Comparison of ENCODE assay signal across 1 cellular context in the genomic region with DNA sequence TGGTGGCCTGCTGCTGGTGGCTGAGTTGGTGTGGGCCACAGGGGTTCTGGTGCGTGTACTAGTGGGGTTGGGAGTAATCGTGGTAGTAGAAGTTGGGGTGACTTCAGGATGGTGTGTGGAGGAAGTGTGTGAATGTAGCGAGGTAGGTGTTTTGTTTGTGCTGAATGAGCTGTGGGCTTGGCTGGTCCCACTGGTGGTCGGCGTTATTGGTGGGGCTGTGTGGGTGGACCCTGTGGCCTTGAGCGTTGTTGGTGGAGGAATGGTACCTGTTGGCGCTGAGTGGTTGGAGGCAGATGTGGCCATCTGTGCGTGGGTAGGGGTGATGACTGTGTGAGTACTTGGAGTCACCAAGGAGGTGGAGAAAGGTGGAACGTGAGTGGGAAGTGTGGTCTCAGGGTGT.
TF ChIP-seq lines count a peak whose summit lies in the region.

No MANE protein-coding gene starts in this region.

TF ChIP-seq in HepG2, 621 proteins besides CTCF, POLR2A, EP300 and RAD21:
- TF ChIP-seq SIX4 (CRISPR knock-in tag; IDR thresholded peaks at IDR 0.05) = no peak
- no peak for TF ChIP-seq ZNF282 (IDR thresholded peaks at IDR 0.05; ENCODE audit: partially characterized antibody)
- no peak for TF ChIP-seq HOXA7 (CRISPR knock-in tag; IDR thresholded peaks at IDR 0.05)
- no peak for TF ChIP-seq ZBTB8A (CRISPR knock-in tag; IDR thresholded peaks at IDR 0.05; ENCODE audit: borderline replicate concordance, low read depth)
- no peak for TF ChIP-seq REL (CRISPR knock-in tag; conservative IDR thresholded peaks at IDR 0.05)
- TF ChIP-seq, protein P1, sequence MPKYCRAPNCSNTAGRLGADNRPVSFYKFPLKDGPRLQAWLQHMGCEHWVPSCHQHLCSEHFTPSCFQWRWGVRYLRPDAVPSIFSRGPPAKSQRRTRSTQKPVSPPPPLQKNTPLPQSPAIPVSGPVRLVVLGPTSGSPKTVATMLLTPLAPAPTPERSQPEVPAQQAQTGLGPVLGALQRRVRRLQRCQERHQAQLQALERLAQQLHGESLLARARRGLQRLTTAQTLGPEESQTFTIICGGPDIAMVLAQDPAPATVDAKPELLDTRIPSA (CRISPR knock-in tag; IDR thresholded peaks at IDR 0.05; ENCODE audit: borderline replicate concordance) = no peak
- TF ChIP-seq SP5 (CRISPR knock-in tag; IDR thresholded peaks at IDR 0.05; ENCODE audit: borderline replicate concordance, low read depth) = no peak
- TF ChIP-seq KDM5B (CRISPR knock-in tag; IDR thresholded peaks at IDR 0.05; ENCODE audit: borderline replicate concordance) = no peak
- no peak for TF ChIP-seq SP140L (CRISPR knock-in tag; IDR thresholded peaks at IDR 0.05; ENCODE audit: borderline replicate concordance)
- TF ChIP-seq PPARG (CRISPR knock-in tag; conservative IDR thresholded peaks at IDR 0.05) = no peak
- no peak for TF ChIP-seq ZNF512B (CRISPR knock-in tag; IDR thresholded peaks at IDR 0.05; ENCODE audit: borderline replicate concordance)
- TF ChIP-seq, protein P2, sequence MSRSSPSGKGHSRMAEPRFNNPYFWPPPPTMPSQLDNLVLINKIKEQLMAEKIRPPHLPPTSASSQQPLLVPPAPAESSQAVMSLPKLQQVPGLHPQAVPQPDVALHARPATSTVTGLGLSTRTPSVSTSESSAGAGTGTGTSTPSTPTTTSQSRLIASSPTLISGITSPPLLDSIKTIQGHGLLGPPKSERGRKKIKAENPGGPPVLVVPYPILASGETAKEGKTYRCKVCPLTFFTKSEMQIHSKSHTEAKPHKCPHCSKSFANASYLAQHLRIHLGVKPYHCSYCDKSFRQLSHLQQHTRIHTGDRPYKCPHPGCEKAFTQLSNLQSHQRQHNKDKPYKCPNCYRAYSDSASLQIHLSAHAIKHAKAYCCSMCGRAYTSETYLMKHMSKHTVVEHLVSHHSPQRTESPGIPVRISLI (CRISPR knock-in tag; IDR thresholded peaks at IDR 0.05; ENCODE audit: borderline replicate concordance) = no peak
- no peak for TF ChIP-seq GMEB2 (CRISPR knock-in tag; IDR thresholded peaks at IDR 0.05; ENCODE audit: low read depth)
- TF ChIP-seq, protein P3, sequence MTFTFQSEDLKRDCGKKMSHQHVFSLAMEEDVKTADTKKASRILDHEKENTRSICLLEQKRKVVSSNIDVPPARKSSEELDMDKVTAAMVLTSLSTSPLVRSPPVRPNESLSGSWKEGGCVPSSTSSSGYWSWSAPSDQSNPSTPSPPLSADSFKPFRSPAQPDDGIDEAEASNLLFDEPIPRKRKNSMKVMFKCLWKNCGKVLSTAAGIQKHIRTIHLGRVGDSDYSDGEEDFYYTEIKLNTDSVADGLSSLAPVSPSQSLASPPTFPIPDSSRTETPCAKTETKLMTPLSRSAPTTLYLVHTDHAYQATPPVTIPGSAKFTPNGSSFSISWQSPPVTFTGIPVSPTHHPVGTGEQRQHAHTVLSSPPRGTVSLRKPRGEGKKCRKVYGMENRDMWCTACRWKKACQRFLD (CRISPR knock-in tag; IDR thresholded peaks at IDR 0.05; ENCODE audit: borderline replicate concordance) = no peak
- TF ChIP-seq, protein P4, sequence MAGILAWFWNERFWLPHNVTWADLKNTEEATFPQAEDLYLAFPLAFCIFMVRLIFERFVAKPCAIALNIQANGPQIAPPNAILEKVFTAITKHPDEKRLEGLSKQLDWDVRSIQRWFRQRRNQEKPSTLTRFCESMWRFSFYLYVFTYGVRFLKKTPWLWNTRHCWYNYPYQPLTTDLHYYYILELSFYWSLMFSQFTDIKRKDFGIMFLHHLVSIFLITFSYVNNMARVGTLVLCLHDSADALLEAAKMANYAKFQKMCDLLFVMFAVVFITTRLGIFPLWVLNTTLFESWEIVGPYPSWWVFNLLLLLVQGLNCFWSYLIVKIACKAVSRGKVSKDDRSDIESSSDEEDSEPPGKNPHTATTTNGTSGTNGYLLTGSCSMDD (CRISPR knock-in tag; IDR thresholded peaks at IDR 0.05) = no peak
- no peak for TF ChIP-seq PLSCR1 (CRISPR knock-in tag; IDR thresholded peaks at IDR 0.05; ENCODE audit: borderline replicate concordance)
- TF ChIP-seq NPAS2 (CRISPR knock-in tag; IDR thresholded peaks at IDR 0.05; ENCODE audit: borderline replicate concordance) = no peak
- no peak for TF ChIP-seq ZNF766 (CRISPR knock-in tag; IDR thresholded peaks at IDR 0.05; ENCODE audit: borderline replicate concordance)
- no peak for TF ChIP-seq SYNCRIP (IDR thresholded peaks at IDR 0.05; ENCODE audit: insufficient read depth, low read depth, low read length)
